In the genomic region with DNA sequence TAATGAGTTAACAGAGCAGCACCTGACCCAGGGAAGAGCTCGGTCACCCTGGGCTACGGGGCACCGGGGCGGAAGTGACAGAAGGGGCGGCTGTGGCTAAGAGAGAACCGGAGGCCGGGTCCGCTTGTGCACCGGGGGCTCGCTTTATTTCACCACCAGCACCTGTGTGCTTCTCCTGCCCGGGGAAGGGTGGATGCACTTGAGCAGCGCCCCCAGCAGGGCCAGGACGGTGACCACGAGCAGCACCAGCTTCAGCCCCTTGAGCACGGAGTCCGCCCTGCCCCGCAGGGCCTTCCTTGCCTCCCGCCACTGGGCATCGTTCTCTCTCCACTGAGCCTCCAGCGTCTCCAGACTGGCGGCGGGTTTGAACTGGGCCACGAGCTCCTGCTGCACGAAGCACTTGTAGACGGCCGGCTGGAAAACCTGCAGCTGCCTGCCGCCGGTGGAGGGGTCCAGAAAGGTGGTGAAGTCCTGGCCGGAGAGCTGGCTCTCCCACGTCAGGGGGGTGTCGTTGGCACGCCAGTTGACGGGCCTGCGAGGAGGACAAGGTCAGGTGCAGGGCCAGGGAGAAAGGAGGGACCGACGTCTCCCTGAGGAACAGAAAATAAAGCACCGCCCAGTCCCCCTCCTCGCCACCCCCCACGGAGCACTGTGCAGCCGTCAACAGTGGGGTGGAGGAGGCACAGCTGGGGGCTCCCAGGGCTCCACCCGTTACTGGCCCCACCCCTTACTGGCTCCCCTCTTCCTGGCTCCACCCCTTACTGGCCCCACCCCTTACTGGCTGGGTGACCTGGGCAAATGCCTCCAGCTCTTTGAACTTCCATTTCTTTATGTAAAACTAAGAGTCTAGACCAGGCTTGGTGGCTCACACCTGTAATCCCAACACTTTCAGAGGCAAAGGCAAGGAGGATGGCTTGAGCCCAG, we compare ENCODE assay signal across 11 cellular contexts. TPM values are rescaled to one million over a fixed set of nuclear protein-coding genes. Genes with fewer than 3 reads are reported as not detected.
DNase-seq lines count a peak whose midpoint lies in the region; ATAC-seq and TF ChIP-seq lines count a peak whose summit lies in the region.
"Had no signal": no experiment of that assay in that cellular context is flagged by ENCODE, and none has a peak within 500 bp of the region (broad histone marks: within the 10 kb centered on the region; RNA-seq: fewer than 3 reads in every experiment).

No MANE protein-coding gene starts in this region.

- no peak overlapping the region for H3K4me3 ChIP-seq in neuronal stem cell (ENCODE audit: low read length in 2 of 2)

- no peaks in the 10 kb centered on the region for H3K4me1 ChIP-seq in neuronal stem cell (ENCODE audit: control insufficient read depth in 2 of 2, insufficient read depth in 1 of 2, low read depth in 1 of 2, low read length in 2 of 2)

- H3K4me2 ChIP-seq in neuronal stem cell (ENCODE audit: insufficient read depth, low read length, poor library complexity, severe bottlenecking), result no peak overlapping the region

- DNase-seq in DMS53 (lab: John Stamatoyannopoulos, UW) (peak; percentile 44), DMS53 treated with DMSO at 0.1 percent for 48 hours (lab: John Stamatoyannopoulos, UW; ENCODE audit: unreplicated experiment) (no peak), NAMALWA (ENCODE audit: low spot score) (peak; percentile 61), erythroblast (lab: John Stamatoyannopoulos, UW) (peak; percentile 58 to 63), neuronal stem cell (ENCODE audit: low spot score) (no peak), NCI-H2107 treated with DMSO at 0.1 percent for 48 hours (lab: John Stamatoyannopoulos, UW; ENCODE audit: unreplicated experiment) (no peak)
- no peak for DNase-seq in stimulated activated naive CD4-positive, alpha-beta T cell (lab: John Stamatoyannopoulos, UW)
- DNase-seq: 8988T, MM.1S, NCI-H82 had no signal

- H2BK12ac ChIP-seq in neuronal stem cell (ENCODE audit: low read length), result no peak overlapping the region

- H2AFZ ChIP-seq in neuronal stem cell (ENCODE audit: low read length), result no peak overlapping the region

- H3K14ac ChIP-seq in neuronal stem cell (ENCODE audit: low read length), result no peak overlapping the region

- peak overlapping the region; percentile 86 for H2AK5ac ChIP-seq in neuronal stem cell (ENCODE audit: low read depth, low read length)

- H3K79me1 ChIP-seq in neuronal stem cell (ENCODE audit: low read depth, low read length), result no peaks in the 10 kb centered on the region

- H3K27me3 ChIP-seq in neuronal stem cell (ENCODE audit: control insufficient read depth in 3 of 3, insufficient read depth in 3 of 3, low read depth in 1 of 3, low read length in 3 of 3), result peaks cover 0 to 3% (median 0%) of the 10 kb centered on the region in 3 experiments

- H3K23ac ChIP-seq in neuronal stem cell (ENCODE audit: low read depth, low read length, poor library complexity), result peak overlapping the region; percentile 10

- H2BK15ac ChIP-seq in neuronal stem cell (ENCODE audit: low read length), result peak overlapping the region; percentile 90

- no peak overlapping the region for H4K91ac ChIP-seq in neuronal stem cell (ENCODE audit: low read depth, low read length, poor library complexity)

- H3K9me3 ChIP-seq in neuronal stem cell (replicated peaks in 1 of 2; ENCODE audit: control insufficient read depth in 2 of 2, insufficient read depth in 1 of 2, low read depth in 1 of 2, low read length in 2 of 2), result no peaks in the 10 kb centered on the region

- H3K27ac ChIP-seq in neuronal stem cell (replicated peaks; ENCODE audit: low read length), result no peak overlapping the region

- no peak for TF ChIP-seq POLR2A in erythroblast (IDR thresholded peaks at IDR 0.05; ENCODE audit: low read length)

- ATAC-seq in GM18861 (IDR thresholded peaks at IDR 0.05; ENCODE audit: unreplicated experiment), result no peak

- peak overlapping the region; percentile 71 for H3K18ac ChIP-seq in neuronal stem cell (ENCODE audit: low read length)

- H3K9ac ChIP-seq in neuronal stem cell (ENCODE audit: low read depth, low read length, poor library complexity), result no peak overlapping the region

- no peak overlapping the region for H2BK120ac ChIP-seq in neuronal stem cell (ENCODE audit: low read depth, low read length)

- H4K8ac ChIP-seq in neuronal stem cell (ENCODE audit: low read depth, low read length), result no peak overlapping the region

- H3K36me3 ChIP-seq in neuronal stem cell (replicated peaks in 1 of 2; ENCODE audit: control insufficient read depth in 2 of 2, insufficient read depth in 2 of 2, low read length in 2 of 2), result no peaks in the 10 kb centered on the region

- H2BK5ac ChIP-seq in neuronal stem cell (ENCODE audit: low read length), result no peak overlapping the region

- no peak overlapping the region for H3K4ac ChIP-seq in neuronal stem cell (ENCODE audit: low read length)

- WGBS in neuronal stem cell (ENCODE audit: extremely low coverage in 2 of 2, insufficient read length in 2 of 2, insufficient replicate concordance in 1 of 2), 2 donors, result no CpG with 5 or more reads among the region's 41 CpGs

RNA-seq across cellular contexts. Expression of a gene that starts 3.6 kb away (rescaled TPM):
- polyA plus RNA-seq in neuronal stem cell (2013, experiment 1 of 2), result not detected
- polyA plus RNA-seq in neuronal stem cell (2013, experiment 2 of 2), result not detected

RNA-seq across cellular contexts. Expression of a gene that starts 23.9 kb away (rescaled TPM):
- 36.5 TPM for polyA plus RNA-seq in neuronal stem cell (2013, experiment 1 of 2)
- 37.1 TPM for polyA plus RNA-seq in neuronal stem cell (2013, experiment 2 of 2)

RNA-seq across cellular contexts. Expression of a gene that starts 43.8 kb away (rescaled TPM):
- 132 TPM for polyA plus RNA-seq in neuronal stem cell (2013, experiment 1 of 2)
- polyA plus RNA-seq in neuronal stem cell (2013, experiment 2 of 2), result 132 TPM

RNA-seq across cellular contexts. Expression of a gene that starts 57.4 kb away (rescaled TPM):
- not detected for polyA plus RNA-seq in neuronal stem cell (2013, experiment 1 of 2)
- polyA plus RNA-seq in neuronal stem cell (2013, experiment 2 of 2), result 0.01 TPM

Comparison
In these comparisons a context has a peak if more than half of its experiments do, and no peak if none do; other contexts are left out.
1. DNase-seq: peak in DMS53 (single experiment), NAMALWA (single experiment) and erythroblast (2 of 2); none in DMS53 treated with DMSO at 0.1 percent for 48 hours (single experiment), neuronal stem cell (single experiment), stimulated activated naive CD4-positive, alpha-beta T cell (0 of 6) and NCI-H2107 treated with DMSO at 0.1 percent for 48 hours (single experiment).